In the genomic region with DNA sequence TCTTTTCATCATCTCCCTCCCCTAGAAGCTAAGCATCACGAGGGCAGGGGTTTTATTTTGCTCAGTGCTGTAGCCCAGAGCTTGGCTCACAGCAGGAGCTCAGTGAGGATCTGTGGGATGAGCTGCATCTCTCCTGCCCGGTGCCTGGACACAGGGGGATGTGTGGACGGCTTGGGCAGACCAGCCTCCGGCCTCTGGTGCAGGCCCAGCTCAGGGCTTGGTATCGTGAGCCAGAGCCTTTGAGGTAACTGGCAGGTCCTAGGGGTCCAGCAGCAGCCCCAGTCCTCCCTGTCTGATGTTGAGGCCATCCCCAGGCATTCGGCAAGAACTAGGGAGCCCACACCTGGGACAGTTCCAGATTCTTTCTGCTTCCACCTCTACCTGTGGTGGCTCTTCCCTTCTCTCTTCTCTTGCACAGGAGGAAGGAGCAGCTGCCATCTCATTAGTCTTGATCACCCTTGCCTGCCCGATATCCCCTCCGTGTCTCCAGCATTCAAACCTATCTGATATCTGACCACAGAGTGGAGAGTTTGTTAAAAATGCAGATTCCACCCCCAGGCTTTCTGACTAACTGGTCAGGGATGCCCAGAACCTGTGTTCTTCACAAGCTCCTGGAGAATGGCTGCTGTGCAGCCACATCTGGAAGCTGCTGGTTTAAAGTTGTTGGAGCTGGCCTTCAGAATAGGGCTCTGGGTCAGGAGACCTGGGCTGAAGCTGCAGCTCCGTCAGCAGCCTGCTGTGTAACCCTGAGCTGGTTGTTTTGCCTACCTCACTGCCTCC, we compare ENCODE assay signal across 1 cellular context.
TF ChIP-seq lines count a peak whose summit lies in the region.

No MANE protein-coding gene starts in this region.

TF ChIP-seq in HEK293T, 16 proteins besides CTCF, POLR2A, EP300 and RAD21:
- TF ChIP-seq BHLHE40 (IDR thresholded peaks at IDR 0.05; ENCODE audit: borderline replicate concordance) (no peak), L3MBTL2 (conservative IDR thresholded peaks at IDR 0.05) (no peak), FOXA1 (IDR thresholded peaks at IDR 0.05) (no peak), NFRKB (IDR thresholded peaks at IDR 0.05) (no peak), SP1 (IDR thresholded peaks at IDR 0.05) (no peak), CTBP1 (IDR thresholded peaks at IDR 0.05; ENCODE audit: borderline replicate concordance) (no peak), SUZ12 (IDR thresholded peaks at IDR 0.05) (no peak), FOXM1 (IDR thresholded peaks at IDR 0.05; ENCODE audit: borderline replicate concordance) (no peak), HDGF (IDR thresholded peaks at IDR 0.05; ENCODE audit: borderline replicate concordance) (no peak), ARNT (IDR thresholded peaks at IDR 0.05) (no peak), ELF4 (IDR thresholded peaks at IDR 0.05) (no peak), ZNF384 (IDR thresholded peaks at IDR 0.05) (no peak), FOXK2 (IDR thresholded peaks at IDR 0.05) (no peak), LEF1 (IDR thresholded peaks at IDR 0.05; ENCODE audit: borderline replicate concordance) (no peak), TARDBP (IDR thresholded peaks at IDR 0.05) (no peak)
- TF ChIP-seq, protein P1, sequence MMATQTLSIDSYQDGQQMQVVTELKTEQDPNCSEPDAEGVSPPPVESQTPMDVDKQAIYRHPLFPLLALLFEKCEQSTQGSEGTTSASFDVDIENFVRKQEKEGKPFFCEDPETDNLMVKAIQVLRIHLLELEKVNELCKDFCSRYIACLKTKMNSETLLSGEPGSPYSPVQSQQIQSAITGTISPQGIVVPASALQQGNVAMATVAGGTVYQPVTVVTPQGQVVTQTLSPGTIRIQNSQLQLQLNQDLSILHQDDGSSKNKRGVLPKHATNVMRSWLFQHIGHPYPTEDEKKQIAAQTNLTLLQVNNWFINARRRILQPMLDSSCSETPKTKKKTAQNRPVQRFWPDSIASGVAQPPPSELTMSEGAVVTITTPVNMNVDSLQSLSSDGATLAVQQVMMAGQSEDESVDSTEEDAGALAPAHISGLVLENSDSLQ (IDR thresholded peaks at IDR 0.05): no peak
